8 cellular contexts compared by ENCODE assay signal in genomic region chr3:128878556-128879124, GRCh38. TPM values are rescaled to one million over a fixed set of nuclear protein-coding genes. Genes with fewer than 3 reads are reported as not detected.
DNase-seq lines count a peak whose midpoint lies in the region; ATAC-seq and TF ChIP-seq lines count a peak whose summit lies in the region.

No MANE protein-coding gene starts in this region.

- peaks cover 0 to 24% (median 0%) of the 10 kb centered on the region in 3 donors for H3K36me3 ChIP-seq in esophagus squamous epithelium
- H3K36me3 ChIP-seq in aorta (ENCODE audit: control insufficient read depth in 1 of 2, insufficient read depth in 2 of 2, low read length in 1 of 2) = no peaks in the 10 kb centered on the region

- peak overlapping the region; percentile 94 to 95 (median 94) for H3K4me3 Mint-ChIP-seq in IgD-negative memory B cell
- peak overlapping the region; percentile 85 to 95 (median 93) for H3K4me3 Mint-ChIP-seq in naive thymus-derived CD8-positive, alpha-beta T cell

- H3K27ac ChIP-seq in esophagus squamous epithelium = peak overlapping the region; percentile 88 to 99 (median 97)
- peak overlapping the region; percentile 84 to 92 for H3K27ac ChIP-seq in aorta (ENCODE audit: low read depth in 1 of 2, low read length in 2 of 2)

- intact Hi-C loops in esophagus squamous epithelium (cut with DNase I) (no loop called here), aorta (cut with DNase I) (loop anchor here (5.0 to 10.0 kb wide), 2 partner anchors 116 to 261 kb away; partner anchors contain the start of gene CFAP92 (in 1 of the 2))

- ATAC-seq in GM19452 (IDR thresholded peaks at IDR 0.05; ENCODE audit: unreplicated experiment) (peak; percentile 15), aorta (ENCODE audit: low FRiP score) (peak; percentile 47)
- peak; percentile 6 to 22 for ATAC-seq in naive thymus-derived CD8-positive, alpha-beta T cell

- peaks cover 3% of the 10 kb centered on the region for H3K36me3 Mint-ChIP-seq in IgD-negative memory B cell
- H3K36me3 Mint-ChIP-seq in naive thymus-derived CD8-positive, alpha-beta T cell = peaks cover 0 to 15% (median 0%) of the 10 kb centered on the region in 3 donors

- DNase-seq in DMS53 treated with DMSO at 0.1 percent for 48 hours (lab: John Stamatoyannopoulos, UW; ENCODE audit: unreplicated experiment) (peak; percentile 4), esophagus squamous epithelium (lab: John Stamatoyannopoulos, UW) (no peak), aorta (no peak)
- peak; percentile 23 for DNase-seq in activated CD4-positive, alpha-beta T cell treated with anti-CD3 and anti-CD28 coated beads for 48 hours
- peak in 1 of 10 donors; percentile 9 for DNase-seq in naive thymus-derived CD8-positive, alpha-beta T cell
- no peak for DNase-seq in effector CD8-positive, alpha-beta T cell (lab: John Stamatoyannopoulos, UW)

- TF ChIP-seq CTCF in esophagus squamous epithelium (IDR thresholded peaks at IDR 0.05) = no peak

- no peaks in the 10 kb centered on the region for H3K9me3 Mint-ChIP-seq in IgD-negative memory B cell
- H3K9me3 Mint-ChIP-seq in naive thymus-derived CD8-positive, alpha-beta T cell = no peaks in the 10 kb centered on the region

- H3K27me3 Mint-ChIP-seq in IgD-negative memory B cell = peaks cover 1% of the 10 kb centered on the region
- H3K27me3 Mint-ChIP-seq in naive thymus-derived CD8-positive, alpha-beta T cell = peaks cover 0 to 5% (median 0%) of the 10 kb centered on the region in 5 donors

- H3K4me1 Mint-ChIP-seq in IgD-negative memory B cell = peaks cover 17 to 38% (median 22%) of the 10 kb centered on the region in 3 donors
- H3K4me1 Mint-ChIP-seq in naive thymus-derived CD8-positive, alpha-beta T cell = peaks cover 32 to 76% (median 72%) of the 10 kb centered on the region in 4 donors

- H3K27ac Mint-ChIP-seq in IgD-negative memory B cell = peak overlapping the region; percentile 93 to 99 (median 95)
- H3K27ac Mint-ChIP-seq in naive thymus-derived CD8-positive, alpha-beta T cell = peak overlapping the region; percentile 93 to 99 (median 98)

- TF ChIP-seq POLR2A in esophagus squamous epithelium (IDR thresholded peaks at IDR 0.05) = no peak

- H3K9me3 ChIP-seq in esophagus squamous epithelium = no peaks in the 10 kb centered on the region
- no peaks in the 10 kb centered on the region for H3K9me3 ChIP-seq in aorta (ENCODE audit: control insufficient read depth, low read length)

- H3K4me3 ChIP-seq in esophagus squamous epithelium = peak overlapping the region; percentile 63 to 89 (median 80)
- H3K4me3 ChIP-seq in aorta (ENCODE audit: low read length in 2 of 2) = peak overlapping the region; percentile 40 to 76

- POLR2A ChIA-PET in naive thymus-derived CD8-positive, alpha-beta T cell (lab: Charles Lee) = interaction anchor here (0.9 to 3.2 kb wide), 15 partner anchors 8 to 827 kb away, joined by 3 to 29 read pairs (median 4); partner anchors contain the start of genes COPG1 and SEC61A1

- WGBS in esophagus squamous epithelium, 2 donors = 1% methylated on average over 14 of the region's 14 CpGs
- 0 to 1% methylated on average over 14 of the region's 14 CpGs for WGBS in aorta, 2 donors

- H3K4me1 ChIP-seq in esophagus squamous epithelium (peaks cover 24 to 70% (median 29%) of the 10 kb centered on the region in 3 donors), aorta (ENCODE audit: control insufficient read depth in 1 of 2, insufficient read depth in 2 of 2, low read length in 2 of 2) (peaks cover 0 to 2% of the 10 kb centered on the region in 2 donors)

- H3K27me3 ChIP-seq in esophagus squamous epithelium (no peaks in the 10 kb centered on the region), aorta (ENCODE audit: control insufficient read depth in 1 of 2, insufficient read depth in 2 of 2, low read length in 1 of 2) (no peaks in the 10 kb centered on the region)

RNA-seq across cellular contexts. Expression of gene ACAD9, which starts 0.8 kb away (rescaled TPM):
- 14.2 TPM for polyA plus RNA-seq in IgD-negative memory B cell
- 10 to 100 TPM; 41.3 to 52.7 (median 43.1) TPM for total RNA-seq in esophagus squamous epithelium
- total RNA-seq in naive thymus-derived CD8-positive, alpha-beta T cell = 10 to 100 TPM; 57.0 to 61.3 TPM
- polyA plus RNA-seq in naive thymus-derived CD8-positive, alpha-beta T cell = 10 to 100 TPM; 14.0 to 20.4 (median 16.5) TPM
- 10 to 100 TPM; 30.7 to 52.8 TPM for total RNA-seq in aorta
- polyA plus RNA-seq in aorta = 10 to 100 TPM; 13.0 to 25.6 TPM

Comparison
In these comparisons a context has a peak if more than half of its experiments do, and no peak if none do; other contexts are left out.
1. DNase-seq: peak in DMS53 treated with DMSO at 0.1 percent for 48 hours (single experiment) and activated CD4-positive, alpha-beta T cell treated with anti-CD3 and anti-CD28 coated beads for 48 hours (single experiment); none in esophagus squamous epithelium (single experiment), aorta (0 of 2) and effector CD8-positive, alpha-beta T cell (single experiment).
2. Peak in every context shown above with its lines, with median percentiles within 50 percentile points of each other: ATAC-seq.